11 cellular contexts compared by ENCODE assay signal in genomic region chr1:185864331-185864730, GRCh38.
"Had no signal": no experiment of that assay in that cellular context is flagged by ENCODE, and none has a peak within 500 bp of the region (broad histone marks: within the 10 kb centered on the region; RNA-seq: fewer than 3 reads in every experiment).

No MANE protein-coding gene starts in this region.

- H3K36me3 ChIP-seq: esophagus squamous epithelium, lower lobe of right lung had no signal

- DNase-seq: activated CD4-positive, alpha-beta T cell treated with anti-CD3 and anti-CD28 coated beads, Interleukin-2, amount 10 ng/mL, durations not matched to agents 7 days and 5 days; activated gamma-delta T cell treated with Interleukin-2 at 50 U/mL for 16 hours; dorsolateral prefrontal cortex; esophagus squamous epithelium; head of caudate nucleus; lower lobe of right lung; SJCRH30; stimulated activated CD4-positive, alpha-beta T cell treated with anti-CD3 and anti-CD28 coated beads, Interleukin-1b, Interleukin-23, amount 100 ng/mL, for 48 hours had no signal

- H3K4me1 ChIP-seq: lower lobe of right lung had no signal

- H3K27me3 ChIP-seq: esophagus squamous epithelium, SJCRH30 had no signal

- H3K9me3 ChIP-seq: esophagus squamous epithelium, lower lobe of right lung, SJCRH30 had no signal

- H3K4me3 ChIP-seq: dorsolateral prefrontal cortex, esophagus squamous epithelium, lower lobe of right lung, SJCRH30 had no signal

- ATAC-seq: lower lobe of right lung; sciatic nerve; stimulated activated memory B cell treated with anti-CD40 and anti-IgM and Interleukin-4, amounts not matched to agents 10 μg/mL and 1 μg/mL and 100 μg/mL, for 72 hours had no signal

- H3K27ac ChIP-seq: dorsolateral prefrontal cortex, esophagus squamous epithelium, lower lobe of right lung, SJCRH30 had no signal

- FAIRE-seq: frontal cortex had no signal
